2 cellular contexts compared by ENCODE assay signal in the genomic region with DNA sequence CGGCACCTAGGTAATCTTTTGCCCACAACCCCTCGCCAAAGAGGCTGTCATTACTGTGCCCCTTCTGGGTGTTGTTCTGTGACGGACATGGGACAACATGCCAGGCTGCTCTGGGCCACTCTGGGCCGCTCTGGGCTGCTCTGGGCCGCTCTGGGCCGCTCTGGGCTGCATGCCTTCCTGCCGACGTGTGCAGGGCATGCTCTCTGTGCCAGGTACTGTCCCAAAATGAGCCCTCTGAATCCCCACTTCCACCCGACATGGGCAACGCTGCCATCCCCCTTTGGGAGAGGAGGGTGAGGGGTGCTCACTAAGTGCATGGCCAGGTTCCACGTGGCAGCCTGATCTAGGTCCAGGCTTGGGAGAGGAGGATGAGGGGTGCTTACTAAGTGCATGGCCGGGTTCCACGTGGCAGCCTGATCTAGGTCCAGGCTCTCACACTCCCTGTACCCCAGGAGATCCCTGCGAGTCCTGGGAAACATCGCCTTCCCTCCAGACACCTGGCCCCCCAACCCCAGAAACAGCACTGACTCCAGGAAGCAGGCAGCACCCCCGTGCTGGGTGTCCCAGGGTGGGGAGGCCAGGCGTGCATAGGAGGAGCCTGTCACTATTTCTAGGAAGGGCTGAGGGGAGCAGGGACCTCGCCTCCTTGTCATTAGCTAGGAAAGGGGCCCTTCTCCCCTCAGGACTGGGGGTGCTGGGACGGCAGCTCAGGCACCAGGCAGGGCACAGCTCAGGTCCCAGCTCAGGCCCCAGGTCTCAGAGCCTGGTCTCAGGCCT.
TF ChIP-seq lines count a peak whose summit lies in the region.

No MANE protein-coding gene starts in this region.

TF ChIP-seq in SK-N-SH, 30 proteins besides CTCF, POLR2A, EP300 and RAD21 (continued from another document):
- TF ChIP-seq, protein P1, sequence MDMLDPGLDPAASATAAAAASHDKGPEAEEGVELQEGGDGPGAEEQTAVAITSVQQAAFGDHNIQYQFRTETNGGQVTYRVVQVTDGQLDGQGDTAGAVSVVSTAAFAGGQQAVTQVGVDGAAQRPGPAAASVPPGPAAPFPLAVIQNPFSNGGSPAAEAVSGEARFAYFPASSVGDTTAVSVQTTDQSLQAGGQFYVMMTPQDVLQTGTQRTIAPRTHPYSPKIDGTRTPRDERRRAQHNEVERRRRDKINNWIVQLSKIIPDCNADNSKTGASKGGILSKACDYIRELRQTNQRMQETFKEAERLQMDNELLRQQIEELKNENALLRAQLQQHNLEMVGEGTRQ (IDR thresholded peaks at IDR 0.05; ENCODE audit: borderline replicate concordance, low read depth, low read length): no peak
- TF ChIP-seq MXI1 (IDR thresholded peaks at IDR 0.05; ENCODE audit: low read depth, low read length) (no peak), FOSL2 (IDR thresholded peaks at IDR 0.05; ENCODE audit: borderline replicate concordance, low read depth) (no peak), JUND (IDR thresholded peaks at IDR 0.05) (no peak), RFX5 (IDR thresholded peaks at IDR 0.05; ENCODE audit: low read length) (no peak), ZBTB33 (IDR thresholded peaks at IDR 0.05; ENCODE audit: borderline replicate concordance, low read depth) (no peak), SMC3 (IDR thresholded peaks at IDR 0.05; ENCODE audit: low read depth, low read length) (no peak), USF1 (IDR thresholded peaks at IDR 0.05; ENCODE audit: borderline replicate concordance, low read depth) (no peak), TAF1 (IDR thresholded peaks at IDR 0.05; ENCODE audit: borderline replicate concordance, low read depth, low read length) (no peak), RCOR1 (IDR thresholded peaks at IDR 0.05; ENCODE audit: low read length) (no peak), NRF1 (IDR thresholded peaks at IDR 0.05; ENCODE audit: low read depth, low read length) (no peak)
- TF ChIP-seq, protein P2, sequence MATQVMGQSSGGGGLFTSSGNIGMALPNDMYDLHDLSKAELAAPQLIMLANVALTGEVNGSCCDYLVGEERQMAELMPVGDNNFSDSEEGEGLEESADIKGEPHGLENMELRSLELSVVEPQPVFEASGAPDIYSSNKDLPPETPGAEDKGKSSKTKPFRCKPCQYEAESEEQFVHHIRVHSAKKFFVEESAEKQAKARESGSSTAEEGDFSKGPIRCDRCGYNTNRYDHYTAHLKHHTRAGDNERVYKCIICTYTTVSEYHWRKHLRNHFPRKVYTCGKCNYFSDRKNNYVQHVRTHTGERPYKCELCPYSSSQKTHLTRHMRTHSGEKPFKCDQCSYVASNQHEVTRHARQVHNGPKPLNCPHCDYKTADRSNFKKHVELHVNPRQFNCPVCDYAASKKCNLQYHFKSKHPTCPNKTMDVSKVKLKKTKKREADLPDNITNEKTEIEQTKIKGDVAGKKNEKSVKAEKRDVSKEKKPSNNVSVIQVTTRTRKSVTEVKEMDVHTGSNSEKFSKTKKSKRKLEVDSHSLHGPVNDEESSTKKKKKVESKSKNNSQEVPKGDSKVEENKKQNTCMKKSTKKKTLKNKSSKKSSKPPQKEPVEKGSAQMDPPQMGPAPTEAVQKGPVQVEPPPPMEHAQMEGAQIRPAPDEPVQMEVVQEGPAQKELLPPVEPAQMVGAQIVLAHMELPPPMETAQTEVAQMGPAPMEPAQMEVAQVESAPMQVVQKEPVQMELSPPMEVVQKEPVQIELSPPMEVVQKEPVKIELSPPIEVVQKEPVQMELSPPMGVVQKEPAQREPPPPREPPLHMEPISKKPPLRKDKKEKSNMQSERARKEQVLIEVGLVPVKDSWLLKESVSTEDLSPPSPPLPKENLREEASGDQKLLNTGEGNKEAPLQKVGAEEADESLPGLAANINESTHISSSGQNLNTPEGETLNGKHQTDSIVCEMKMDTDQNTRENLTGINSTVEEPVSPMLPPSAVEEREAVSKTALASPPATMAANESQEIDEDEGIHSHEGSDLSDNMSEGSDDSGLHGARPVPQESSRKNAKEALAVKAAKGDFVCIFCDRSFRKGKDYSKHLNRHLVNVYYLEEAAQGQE (IDR thresholded peaks at IDR 0.05; ENCODE audit: low read depth, low read length): no peak
TF ChIP-seq in SK-N-SH: peak in this region for 0.

TF ChIP-seq in SK-N-SH treated with all-trans-retinoic acid at 6 μM for 48 hours, 23 proteins besides CTCF, POLR2A, EP300 and RAD21 (continued from another document):
- TF ChIP-seq, protein P3, sequence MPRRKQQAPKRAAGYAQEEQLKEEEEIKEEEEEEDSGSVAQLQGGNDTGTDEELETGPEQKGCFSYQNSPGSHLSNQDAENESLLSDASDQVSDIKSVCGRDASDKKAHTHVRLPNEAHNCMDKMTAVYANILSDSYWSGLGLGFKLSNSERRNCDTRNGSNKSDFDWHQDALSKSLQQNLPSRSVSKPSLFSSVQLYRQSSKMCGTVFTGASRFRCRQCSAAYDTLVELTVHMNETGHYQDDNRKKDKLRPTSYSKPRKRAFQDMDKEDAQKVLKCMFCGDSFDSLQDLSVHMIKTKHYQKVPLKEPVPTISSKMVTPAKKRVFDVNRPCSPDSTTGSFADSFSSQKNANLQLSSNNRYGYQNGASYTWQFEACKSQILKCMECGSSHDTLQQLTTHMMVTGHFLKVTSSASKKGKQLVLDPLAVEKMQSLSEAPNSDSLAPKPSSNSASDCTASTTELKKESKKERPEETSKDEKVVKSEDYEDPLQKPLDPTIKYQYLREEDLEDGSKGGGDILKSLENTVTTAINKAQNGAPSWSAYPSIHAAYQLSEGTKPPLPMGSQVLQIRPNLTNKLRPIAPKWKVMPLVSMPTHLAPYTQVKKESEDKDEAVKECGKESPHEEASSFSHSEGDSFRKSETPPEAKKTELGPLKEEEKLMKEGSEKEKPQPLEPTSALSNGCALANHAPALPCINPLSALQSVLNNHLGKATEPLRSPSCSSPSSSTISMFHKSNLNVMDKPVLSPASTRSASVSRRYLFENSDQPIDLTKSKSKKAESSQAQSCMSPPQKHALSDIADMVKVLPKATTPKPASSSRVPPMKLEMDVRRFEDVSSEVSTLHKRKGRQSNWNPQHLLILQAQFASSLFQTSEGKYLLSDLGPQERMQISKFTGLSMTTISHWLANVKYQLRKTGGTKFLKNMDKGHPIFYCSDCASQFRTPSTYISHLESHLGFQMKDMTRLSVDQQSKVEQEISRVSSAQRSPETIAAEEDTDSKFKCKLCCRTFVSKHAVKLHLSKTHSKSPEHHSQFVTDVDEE (CRISPR knock-in tag; IDR thresholded peaks at IDR 0.05): no peak
- TF ChIP-seq CREB5 (CRISPR knock-in tag; IDR thresholded peaks at IDR 0.05; ENCODE audit: low read depth) (no peak), CSRNP3 (CRISPR knock-in tag; IDR thresholded peaks at IDR 0.05) (no peak)
